ENCODE assay signal across 16 cellular contexts in the genomic region with DNA sequence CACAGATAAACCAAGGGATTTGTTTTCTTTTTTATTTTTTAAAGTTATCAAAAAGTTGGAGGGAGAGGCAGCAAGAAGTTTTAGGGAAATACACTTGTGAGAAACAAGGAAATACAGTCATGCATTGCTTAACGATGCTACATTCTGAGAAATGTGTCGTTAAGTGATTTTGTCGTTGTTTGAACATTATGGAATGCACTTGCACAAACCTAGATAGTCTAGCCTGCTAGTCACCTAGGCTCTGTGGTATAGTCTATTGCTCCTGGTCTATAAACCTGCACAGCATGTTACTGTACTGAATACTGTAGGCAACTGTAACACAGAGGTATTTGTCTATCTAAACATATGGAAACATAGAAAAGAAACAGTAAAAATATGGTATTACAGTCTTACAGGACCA. TPM values are rescaled to one million over a fixed set of nuclear protein-coding genes. Genes with fewer than 3 reads are reported as not detected.
DNase-seq lines count a peak whose midpoint lies in the region; ATAC-seq and TF ChIP-seq lines count a peak whose summit lies in the region.
"Had no signal": no experiment of that assay in that cellular context is flagged by ENCODE, and none has a peak within 500 bp of the region (broad histone marks: within the 10 kb centered on the region; RNA-seq: fewer than 3 reads in every experiment).

No MANE protein-coding gene starts in this region.

- peaks cover 18 to 23% (median 23%) of the 10 kb centered on the region in 3 donors for H3K4me1 Mint-ChIP-seq in CD8-positive, alpha-beta memory T cell
- H3K4me1 Mint-ChIP-seq in activated naive CD8-positive, alpha-beta T cell treated with anti-CD3 and anti-CD28 coated beads, Interleukin-2, amount 50 U/mL, for 24 hours: peaks cover 36% of the 10 kb centered on the region

- no peak for TF ChIP-seq CTCF in Peyer's patch (IDR thresholded peaks at IDR 0.05)
- TF ChIP-seq CTCF in hepatocyte (IDR thresholded peaks at IDR 0.05; ENCODE audit: poor library complexity): no peak
- TF ChIP-seq CTCF in adrenal gland (IDR thresholded peaks at IDR 0.05): no peak

- CTCF ChIA-PET in CD8-positive, alpha-beta memory T cell (lab: Charles Lee): no interaction called here

- no peaks in the 10 kb centered on the region for H3K9me2 ChIP-seq in hepatocyte (replicated peaks; ENCODE audit: insufficient read depth)

- peaks cover 36% of the 10 kb centered on the region for H3K79me2 ChIP-seq in hepatocyte

- H3K9me3 ChIP-seq in CD8-positive, alpha-beta memory T cell (ENCODE audit: low read length): no peaks in the 10 kb centered on the region
- H3K9me3 ChIP-seq in Peyer's patch: no peaks in the 10 kb centered on the region
- no peaks in the 10 kb centered on the region for H3K9me3 ChIP-seq in hepatocyte (ENCODE audit: low read depth)
- no peaks in the 10 kb centered on the region for H3K9me3 ChIP-seq in adrenal gland (replicated peaks in 1 of 3)

- WGBS in hepatocyte (ENCODE audit: low lambda C conversion rate, missing lambda C conversion rate): 74% methylated on average over 3 of the region's 3 CpGs
- 80 to 94% (median 84%) methylated on average over 3 of the region's 3 CpGs for WGBS in adrenal gland, 4 donors

- TF ChIP-seq POLR2A in Peyer's patch (IDR thresholded peaks at IDR 0.05): no peak
- TF ChIP-seq POLR2A in adrenal gland (IDR thresholded peaks at IDR 0.05): no peak

- no peaks in the 10 kb centered on the region for H3K27me3 ChIP-seq in CD8-positive, alpha-beta memory T cell (ENCODE audit: insufficient read depth, low read length, poor library complexity, severe bottlenecking)
- H3K27me3 ChIP-seq in Peyer's patch (no peaks in the 10 kb centered on the region), hepatocyte (no peaks in the 10 kb centered on the region), adrenal gland (no peaks in the 10 kb centered on the region)
- H3K27me3 ChIP-seq: cardiac muscle cell had no signal

- H3K27me3 Mint-ChIP-seq in CD8-positive, alpha-beta memory T cell: no peaks in the 10 kb centered on the region
- H3K27me3 Mint-ChIP-seq in activated naive CD8-positive, alpha-beta T cell treated with anti-CD3 and anti-CD28 coated beads, Interleukin-2, amount 50 U/mL, for 24 hours: no peaks in the 10 kb centered on the region
- H3K27me3 Mint-ChIP-seq: activated CD8-positive, alpha-beta T cell treated with anti-CD3 and anti-CD28 coated beads for 36 hours had no signal

- H4K20me1 ChIP-seq in hepatocyte (ENCODE audit: insufficient read depth, poor library complexity, severe bottlenecking): peaks cover 24% of the 10 kb centered on the region

- H3K4me3 ChIP-seq in CD8-positive, alpha-beta memory T cell (ENCODE audit: low read length): no peak overlapping the region
- H3K4me3 ChIP-seq in Peyer's patch: no peak overlapping the region
- H3K4me3 ChIP-seq in hepatocyte: no peak overlapping the region
- no peak overlapping the region for H3K4me3 ChIP-seq in adrenal gland
- H3K4me3 ChIP-seq: cardiac muscle cell, PC-9 had no signal

- H2AFZ ChIP-seq in hepatocyte: no peak overlapping the region
- H2AFZ ChIP-seq: PC-9 had no signal

- peaks cover 11% of the 10 kb centered on the region for H3K4me1 ChIP-seq in CD8-positive, alpha-beta memory T cell (ENCODE audit: insufficient read depth, low read length)
- H3K4me1 ChIP-seq in Peyer's patch (peaks cover 0 to 14% (median 0%) of the 10 kb centered on the region in 4 donors), hepatocyte (ENCODE audit: insufficient read depth) (peaks cover 12% of the 10 kb centered on the region), adrenal gland (replicated peaks in 1 of 2) (peaks cover 4 to 22% of the 10 kb centered on the region in 2 donors)

- peaks cover 6 to 26% (median 9%) of the 10 kb centered on the region in 3 donors for H3K36me3 Mint-ChIP-seq in CD8-positive, alpha-beta memory T cell
- H3K36me3 Mint-ChIP-seq in activated naive CD8-positive, alpha-beta T cell treated with anti-CD3 and anti-CD28 coated beads, Interleukin-2, amount 50 U/mL, for 24 hours (ENCODE audit: low read depth): peaks cover 49% of the 10 kb centered on the region

- ATAC-seq in activated naive CD8-positive, alpha-beta T cell treated with anti-CD3 and anti-CD28 coated beads, Interleukin-2, amount 50 U/mL, for 24 hours: no peak
- ATAC-seq: activated CD8-positive, alpha-beta T cell treated with anti-CD3 and anti-CD28 coated beads for 36 hours had no signal

- POLR2A ChIA-PET in CD8-positive, alpha-beta memory T cell (lab: Charles Lee): interaction anchor here (1.1 kb wide), 1 partner anchor 20 kb away, joined by 3 read pairs; no protein-coding TSS in a partner anchor

- peaks cover 8% of the 10 kb centered on the region for H3K36me3 ChIP-seq in CD8-positive, alpha-beta memory T cell (ENCODE audit: insufficient read depth, low read length)
- H3K36me3 ChIP-seq in Peyer's patch (peaks cover 0 to 5% (median 0%) of the 10 kb centered on the region in 3 donors), hepatocyte (replicated peaks; ENCODE audit: insufficient read depth, low read depth) (no peaks in the 10 kb centered on the region), adrenal gland (replicated peaks in 1 of 2) (peaks cover 0 to 5% of the 10 kb centered on the region in 2 donors)

- H3K9me3 Mint-ChIP-seq in CD8-positive, alpha-beta memory T cell: no peaks in the 10 kb centered on the region
- peaks cover 3% of the 10 kb centered on the region for H3K9me3 Mint-ChIP-seq in activated naive CD8-positive, alpha-beta T cell treated with anti-CD3 and anti-CD28 coated beads, Interleukin-2, amount 50 U/mL, for 24 hours
- H3K9me3 Mint-ChIP-seq: activated CD8-positive, alpha-beta T cell treated with anti-CD3 and anti-CD28 coated beads for 36 hours had no signal

- DNase-seq in CD8-positive, alpha-beta memory T cell: no peak
- no peak for DNase-seq in Peyer's patch
- no peak for DNase-seq in hepatocyte (ENCODE audit: low spot score)
- DNase-seq in renal cortical epithelial cell (ENCODE audit: low read depth): peak; percentile 60
- no peak for DNase-seq in adrenal gland
- DNase-seq in NCI-H1694 treated with DMSO at 0.1 percent for 48 hours (lab: John Stamatoyannopoulos, UW): no peak
- DNase-seq in HT-29 (ENCODE audit: low spot score): no peak
- DNase-seq in activated naive CD8-positive, alpha-beta T cell treated with anti-CD3 and anti-CD28 coated beads, Interleukin-2, amount 50 U/mL, for 24 hours: no peak
- DNase-seq: activated CD8-positive, alpha-beta T cell treated with anti-CD3 and anti-CD28 coated beads for 36 hours; activated effector memory CD4-positive, alpha-beta T cell treated with anti-CD3 and anti-CD28 coated beads, Interleukin-2, amount 50 U/mL, for 16 hours; C1 segment of cervical spinal cord; hypothalamus; KG1; mammary epithelial cell had no signal

- H3K27ac ChIP-seq in CD8-positive, alpha-beta memory T cell (ENCODE audit: low read depth, low read length): no peak overlapping the region
- H3K27ac ChIP-seq in Peyer's patch: peak overlapping the region; percentile 51 to 100 (median 99)
- H3K27ac ChIP-seq in hepatocyte: peak overlapping the region; percentile 94
- H3K27ac ChIP-seq in adrenal gland: no peak overlapping the region
- H3K27ac ChIP-seq: cardiac muscle cell, PC-9 had no signal

- H3K4me3 Mint-ChIP-seq in CD8-positive, alpha-beta memory T cell: peak overlapping the region in 6 of 7 donors; percentile 24 to 100 (median 44)
- no peak overlapping the region for H3K4me3 Mint-ChIP-seq in activated naive CD8-positive, alpha-beta T cell treated with anti-CD3 and anti-CD28 coated beads, Interleukin-2, amount 50 U/mL, for 24 hours
- H3K4me3 Mint-ChIP-seq: activated CD8-positive, alpha-beta T cell treated with anti-CD3 and anti-CD28 coated beads for 36 hours had no signal

- peak overlapping the region in 7 of 8 donors; percentile 67 to 91 (median 84) for H3K27ac Mint-ChIP-seq in CD8-positive, alpha-beta memory T cell
- H3K27ac Mint-ChIP-seq in activated naive CD8-positive, alpha-beta T cell treated with anti-CD3 and anti-CD28 coated beads, Interleukin-2, amount 50 U/mL, for 24 hours: no peak overlapping the region
- H3K27ac Mint-ChIP-seq: activated CD8-positive, alpha-beta T cell treated with anti-CD3 and anti-CD28 coated beads for 36 hours had no signal

- intact Hi-C loops in adrenal gland (cut with DNase I): no loop called here

- peak overlapping the region; percentile 78 for H3K4me2 ChIP-seq in hepatocyte

RNA-seq across cellular contexts. Expression of a gene that starts 2.0 kb away (rescaled TPM):
- 10 to 100 TPM; 32.3 to 32.9 TPM for total RNA-seq in CD8-positive, alpha-beta memory T cell
- polyA plus RNA-seq in CD8-positive, alpha-beta memory T cell: 8.0 TPM
- total RNA-seq in Peyer's patch (10 to 100 TPM; 37.1 to 70.1 (median 52.9) TPM), hepatocyte (164 and 182 TPM in 2 replicates), renal cortical epithelial cell (135 and 224 TPM in 2 replicates), adrenal gland (10 to 100 TPM in 5 of 8 donors, 1 to 10 TPM in 3; 6.2 to 21.8 (median 16.4) TPM)
- polyA plus RNA-seq in hepatocyte (160 and 192 TPM in 2 replicates), adrenal gland (1 to 10 TPM; 3.1 to 8.0 (median 7.2) TPM)
- total RNA-seq in HT-29 (2014; rRNA removed; shearing (Covaris generic)): 51.0 and 53.2 TPM in 2 replicates

Comparison
In these comparisons a context has a peak if more than half of its experiments do, and no peak if none do; other contexts are left out.
1. H3K27ac ChIP-seq: peak in Peyer's patch (4 of 4) and hepatocyte (single experiment); none in CD8-positive, alpha-beta memory T cell (single experiment) and adrenal gland (0 of 5).